10 cellular contexts compared by ENCODE assay signal in genomic region chr9:131645078-131645776, GRCh38.
DNase-seq lines count a peak whose midpoint lies in the region; ATAC-seq lines count a peak whose summit lies in the region.
"Had no signal": no experiment of that assay in that cellular context is flagged by ENCODE, and none has a peak within 500 bp of the region (broad histone marks: within the 10 kb centered on the region; RNA-seq: fewer than 3 reads in every experiment).

No MANE protein-coding gene starts in this region.

- H3K4me3 ChIP-seq in muscle layer of colon (ENCODE audit: low read depth in 1 of 2, low read length in 2 of 2): no peak overlapping the region

- H3K27ac ChIP-seq in muscle layer of colon (ENCODE audit: low read depth, low read length): peak overlapping the region; percentile 35

- peak overlapping the region; percentile 94 for H3K27ac Mint-ChIP-seq in T-helper 17 cell
- H3K27ac Mint-ChIP-seq: mesothelial cell of epicardium had no signal

- H3K4me3 Mint-ChIP-seq in T-helper 17 cell: no peak overlapping the region
- H3K4me3 Mint-ChIP-seq: mesothelial cell of epicardium had no signal

- H3K4me1 ChIP-seq in muscle layer of colon (ENCODE audit: insufficient read depth, low read length): peaks cover 34% of the 10 kb centered on the region

- H3K27me3 Mint-ChIP-seq in T-helper 17 cell: no peaks in the 10 kb centered on the region

- H3K36me3 Mint-ChIP-seq in T-helper 17 cell (ENCODE audit: low read depth): no peaks in the 10 kb centered on the region

- no peak overlapping the region for H3K9ac ChIP-seq in muscle layer of colon (ENCODE audit: low read length)

- peak; percentile 40 for DNase-seq in COLO668 (lab: John Stamatoyannopoulos, UW; ENCODE audit: unreplicated experiment)
- no peak for DNase-seq in T-helper 17 cell
- DNase-seq in SW 1271 (lab: John Stamatoyannopoulos, UW): no peak
- DNase-seq in nucleus accumbens (lab: John Stamatoyannopoulos, UW): no peak
- DNase-seq in ACHN: no peak
- DNase-seq in stimulated activated naive CD4-positive, alpha-beta T cell treated with Interleukin-2 at 50 U/mL for 16 hours (lab: John Stamatoyannopoulos, UW): no peak
- DNase-seq: erythroblast had no signal

- H3K27me3 ChIP-seq in muscle layer of colon (ENCODE audit: control insufficient read depth in 1 of 2, insufficient read depth in 2 of 2, low read length in 2 of 2): no peaks in the 10 kb centered on the region

- H3K4me1 Mint-ChIP-seq in T-helper 17 cell: peaks cover 35% of the 10 kb centered on the region

- H3K9me3 ChIP-seq in T-helper 17 cell (ENCODE audit: control insufficient read depth, low read length, poor library complexity, severe bottlenecking) (no peaks in the 10 kb centered on the region), muscle layer of colon (ENCODE audit: low read length) (no peaks in the 10 kb centered on the region)

- in situ Hi-C loops in ACHN (cut with HindIII; ENCODE audit: low pct_ligation_motif_present, low pct_unique_long_range_greater_than_20kb, low sequenced_read_pairs): no loop called here

- H3K36me3 ChIP-seq in muscle layer of colon (ENCODE audit: insufficient read depth, low read length): peaks cover 10% of the 10 kb centered on the region

- ATAC-seq in GM21423 (IDR thresholded peaks at IDR 0.05; ENCODE audit: unreplicated experiment): peak; percentile 52
- ATAC-seq in T-helper 17 cell: peak; percentile 54
